8 cellular contexts compared by ENCODE assay signal in genomic region chr11:2885017-2885675, GRCh38. TPM values are rescaled to one million over a fixed set of nuclear protein-coding genes. Genes with fewer than 3 reads are reported as not detected.
A peak's percentile ranks its signal among the peaks of the same experiment; 100 is the strongest.
DNase-seq lines count a peak whose midpoint lies in the region; ATAC-seq and TF ChIP-seq lines count a peak whose summit lies in the region.

No MANE protein-coding gene starts in this region.

- peak overlapping the region; percentile 65 to 75 for H3K27ac Mint-ChIP-seq in T-cell
- H3K27ac Mint-ChIP-seq in endothelial cell (ENCODE audit: unreplicated experiment): no peak overlapping the region

- CTCF ChIA-PET in T-cell (lab: Charles Lee): interaction anchor here in 1 of 2 donors (0.8 kb wide), 1 partner anchor 112 kb away, joined by 3 read pairs; no protein-coding TSS in a partner anchor

- no peak for TF ChIP-seq CTCF in endothelial cell (IDR thresholded peaks at IDR 0.05; ENCODE audit: unreplicated experiment)
- peak in 2 of 5 experiments; percentile 19 to 35 for TF ChIP-seq CTCF in transverse colon (IDR thresholded peaks at IDR 0.05)

- intact Hi-C loops in transverse colon (cut with DNase I; ENCODE audit: low total_unique reads): loop anchor here (5.0 to 10.0 kb wide), 3 partner anchors 58 to 178 kb away; no protein-coding TSS in a partner anchor

- DNase-seq in EH (ENCODE audit: low read depth) (peak; percentile 64), T-cell (peak in 8 of 34 experiments; percentile 8 to 40 (median 27)), endothelial cell (ENCODE audit: low spot score) (peak; percentile 69), transverse colon (peak; percentile 71), NCI-H2029 treated with DMSO at 0.1 percent for 48 hours (lab: John Stamatoyannopoulos, UW) (no peak)

- H3K36me3 Mint-ChIP-seq in T-cell (no peaks in the 10 kb centered on the region), endothelial cell (ENCODE audit: low read depth, unreplicated experiment) (no peaks in the 10 kb centered on the region)

- H3K27ac ChIP-seq in mesodermal cell (ENCODE audit: low read depth, low read length, severe bottlenecking): peak overlapping the region; percentile 29
- peak overlapping the region; percentile 75 to 91 (median 82) for H3K27ac ChIP-seq in transverse colon

- TF ChIP-seq POLR2A in transverse colon (IDR thresholded peaks at IDR 0.05): no peak

- H3K4me1 Mint-ChIP-seq in T-cell (peaks cover 17 to 26% (median 24%) of the 10 kb centered on the region in 3 donors), endothelial cell (ENCODE audit: unreplicated experiment) (peaks cover 8% of the 10 kb centered on the region)

- H3K27me3 ChIP-seq in transverse colon: peaks cover 17% of the 10 kb centered on the region

- no peaks in the 10 kb centered on the region for H3K9me3 ChIP-seq in mesodermal cell (ENCODE audit: control insufficient read depth, low read length)
- no peaks in the 10 kb centered on the region for H3K9me3 ChIP-seq in transverse colon

- H3K27me3 Mint-ChIP-seq in T-cell (peaks cover 0 to 7% of the 10 kb centered on the region in 2 donors), endothelial cell (ENCODE audit: unreplicated experiment) (peaks cover 20% of the 10 kb centered on the region)

- H3K4me3 Mint-ChIP-seq in T-cell (peak overlapping the region; percentile 85 to 92 (median 85)), endothelial cell (ENCODE audit: unreplicated experiment) (peak overlapping the region; percentile 95)

- POLR2A ChIA-PET in T-cell (lab: Charles Lee): interaction anchor here in 1 of 2 donors (0.6 kb wide), 1 partner anchor 631 kb away, joined by 4 read pairs; no protein-coding TSS in a partner anchor

- TF ChIP-seq EP300 in transverse colon (IDR thresholded peaks at IDR 0.05; ENCODE audit: low read depth): no peak

- H3K9me3 Mint-ChIP-seq in T-cell (no peaks in the 10 kb centered on the region), endothelial cell (ENCODE audit: unreplicated experiment) (no peaks in the 10 kb centered on the region)

- WGBS in mesodermal cell (ENCODE audit: insufficient coverage in 2 of 2), 2 experiments: 0 to 2% methylated on average over 80 of the region's 80 CpGs
- WGBS in transverse colon (ENCODE audit: low coverage in 1 of 2), 2 donors: 2% methylated on average over 40 of the region's 80 CpGs; no CpG with 5 or more reads in 1 of the 2 donors

- peak overlapping the region; percentile 69 for H3K4me3 ChIP-seq in mesodermal cell (ENCODE audit: extremely low read depth, insufficient read depth, low read length, poor library complexity, severe bottlenecking)
- H3K4me3 ChIP-seq in transverse colon: peak overlapping the region; percentile 62 to 86 (median 72)

- ATAC-seq in HG03097 (IDR thresholded peaks at IDR 0.05; ENCODE audit: low FRiP score, unreplicated experiment): peak; percentile 5
- ATAC-seq in T-cell (replicated peaks in 1 of 4): peak; percentile 3 to 11 (median 7)
- ATAC-seq in GM21423 (IDR thresholded peaks at IDR 0.05; ENCODE audit: unreplicated experiment): no peak

- H3K4me1 ChIP-seq in mesodermal cell (ENCODE audit: control insufficient read depth, insufficient read depth, low read length, poor library complexity, severe bottlenecking) (peaks cover 16% of the 10 kb centered on the region), transverse colon (peaks cover 6 to 35% (median 25%) of the 10 kb centered on the region in 4 donors)

- H3K36me3 ChIP-seq in mesodermal cell (ENCODE audit: control insufficient read depth, insufficient read depth, low read length) (peaks cover 10% of the 10 kb centered on the region), transverse colon (no peaks in the 10 kb centered on the region)

- in situ Hi-C loops in transverse colon (cut with MboI; ENCODE audit: low pct_ligation_motif_present in 1 of 4, low pct_unique_long_range_greater_than_20kb in 1 of 4, low sequenced_read_pairs in 3 of 4): loop anchor here (5.0 to 25.0 kb wide), 3 partner anchors 353 to 573 kb away; partner anchors contain the start of genes C11orf21 (in 1 of the 4), KCNQ1 (in 1 of the 4), TRPM5 (in 1 of the 4) and TSPAN32 (in 1 of the 4)

RNA-seq across cellular contexts. Expression of gene CDKN1C, which starts 0.4 kb away (rescaled TPM):
- total RNA-seq in T-cell: 1 to 10 TPM; 2.1 to 7.0 (median 5.3) TPM
- total RNA-seq in endothelial cell (ENCODE audit: unreplicated experiment): 25.3 TPM
- polyA plus RNA-seq in mesodermal cell (2013, experiment 1 of 2): 126 TPM
- 129 TPM for polyA plus RNA-seq in mesodermal cell (2013, experiment 2 of 2)
- total RNA-seq in transverse colon: 10 to 100 TPM; 12.4 to 40.0 (median 27.7) TPM

RNA-seq across cellular contexts. Expression of gene PHLDA2, which starts 44.1 kb away (rescaled TPM):
- total RNA-seq in T-cell (1 to 10 TPM in 1 of 5 donors, under 1 TPM in 4; 0.65 to 1.3 (median 0.79) TPM), endothelial cell (ENCODE audit: unreplicated experiment) (8.1 TPM), transverse colon (10 to 100 TPM in 1 of 4 donors, 1 to 10 TPM in 1, not detected in 2; 8.2 to 16.2 TPM)
- 66.5 TPM for polyA plus RNA-seq in mesodermal cell (2013, experiment 1 of 2)
- 50.0 TPM for polyA plus RNA-seq in mesodermal cell (2013, experiment 2 of 2)
